In the genomic region with DNA sequence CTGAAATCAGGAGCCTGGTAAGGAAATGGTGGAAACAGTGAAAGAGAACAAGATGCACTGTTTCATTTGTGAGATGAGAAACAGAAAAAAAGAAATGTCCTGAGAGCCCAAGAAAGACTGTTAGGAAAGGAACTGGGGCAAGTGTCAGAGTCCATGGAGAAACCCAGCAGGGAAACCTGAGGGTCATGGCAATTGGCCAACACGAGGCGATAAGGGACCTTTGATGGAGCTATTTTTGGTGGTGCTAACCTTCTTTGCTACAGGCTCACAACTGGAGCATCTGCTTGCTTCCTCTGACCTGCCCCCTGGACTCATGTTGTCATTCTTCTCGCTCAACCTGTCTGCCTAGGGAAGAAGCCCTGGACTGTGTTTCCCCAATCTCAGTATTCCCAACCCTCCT, we compare ENCODE assay signal across 1 cellular context.
TF ChIP-seq lines count a peak whose summit lies in the region.

No MANE protein-coding gene starts in this region.

TF ChIP-seq in GM12878, 131 proteins besides CTCF, POLR2A, EP300 and RAD21 (continued from another document):
- TF ChIP-seq, protein P1, sequence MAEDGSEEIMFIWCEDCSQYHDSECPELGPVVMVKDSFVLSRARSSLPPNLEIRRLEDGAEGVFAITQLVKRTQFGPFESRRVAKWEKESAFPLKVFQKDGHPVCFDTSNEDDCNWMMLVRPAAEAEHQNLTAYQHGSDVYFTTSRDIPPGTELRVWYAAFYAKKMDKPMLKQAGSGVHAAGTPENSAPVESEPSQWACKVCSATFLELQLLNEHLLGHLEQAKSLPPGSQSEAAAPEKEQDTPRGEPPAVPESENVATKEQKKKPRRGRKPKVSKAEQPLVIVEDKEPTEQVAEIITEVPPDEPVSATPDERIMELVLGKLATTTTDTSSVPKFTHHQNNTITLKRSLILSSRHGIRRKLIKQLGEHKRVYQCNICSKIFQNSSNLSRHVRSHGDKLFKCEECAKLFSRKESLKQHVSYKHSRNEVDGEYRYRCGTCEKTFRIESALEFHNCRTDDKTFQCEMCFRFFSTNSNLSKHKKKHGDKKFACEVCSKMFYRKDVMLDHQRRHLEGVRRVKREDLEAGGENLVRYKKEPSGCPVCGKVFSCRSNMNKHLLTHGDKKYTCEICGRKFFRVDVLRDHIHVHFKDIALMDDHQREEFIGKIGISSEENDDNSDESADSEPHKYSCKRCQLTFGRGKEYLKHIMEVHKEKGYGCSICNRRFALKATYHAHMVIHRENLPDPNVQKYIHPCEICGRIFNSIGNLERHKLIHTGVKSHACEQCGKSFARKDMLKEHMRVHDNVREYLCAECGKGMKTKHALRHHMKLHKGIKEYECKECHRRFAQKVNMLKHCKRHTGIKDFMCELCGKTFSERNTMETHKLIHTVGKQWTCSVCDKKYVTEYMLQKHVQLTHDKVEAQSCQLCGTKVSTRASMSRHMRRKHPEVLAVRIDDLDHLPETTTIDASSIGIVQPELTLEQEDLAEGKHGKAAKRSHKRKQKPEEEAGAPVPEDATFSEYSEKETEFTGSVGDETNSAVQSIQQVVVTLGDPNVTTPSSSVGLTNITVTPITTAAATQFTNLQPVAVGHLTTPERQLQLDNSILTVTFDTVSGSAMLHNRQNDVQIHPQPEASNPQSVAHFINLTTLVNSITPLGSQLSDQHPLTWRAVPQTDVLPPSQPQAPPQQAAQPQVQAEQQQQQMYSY (CRISPR knock-in tag; IDR thresholded peaks at IDR 0.05) = no peak
- TF ChIP-seq, protein P2, sequence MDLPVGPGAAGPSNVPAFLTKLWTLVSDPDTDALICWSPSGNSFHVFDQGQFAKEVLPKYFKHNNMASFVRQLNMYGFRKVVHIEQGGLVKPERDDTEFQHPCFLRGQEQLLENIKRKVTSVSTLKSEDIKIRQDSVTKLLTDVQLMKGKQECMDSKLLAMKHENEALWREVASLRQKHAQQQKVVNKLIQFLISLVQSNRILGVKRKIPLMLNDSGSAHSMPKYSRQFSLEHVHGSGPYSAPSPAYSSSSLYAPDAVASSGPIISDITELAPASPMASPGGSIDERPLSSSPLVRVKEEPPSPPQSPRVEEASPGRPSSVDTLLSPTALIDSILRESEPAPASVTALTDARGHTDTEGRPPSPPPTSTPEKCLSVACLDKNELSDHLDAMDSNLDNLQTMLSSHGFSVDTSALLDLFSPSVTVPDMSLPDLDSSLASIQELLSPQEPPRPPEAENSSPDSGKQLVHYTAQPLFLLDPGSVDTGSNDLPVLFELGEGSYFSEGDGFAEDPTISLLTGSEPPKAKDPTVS (IDR thresholded peaks at IDR 0.05; ENCODE audit: low read depth, low read length) = no peak
- TF ChIP-seq ZBTB4 (CRISPR knock-in tag; IDR thresholded peaks at IDR 0.05) (no peak), PBX3 (IDR thresholded peaks at IDR 0.05; ENCODE audit: insufficient replicate concordance, low read depth, low read length) (no peak), ESRRA (IDR thresholded peaks at IDR 0.05; ENCODE audit: low read length) (no peak), ASH2L (IDR thresholded peaks at IDR 0.05; ENCODE audit: borderline replicate concordance, low read depth) (no peak), ZNF207 (IDR thresholded peaks at IDR 0.05; ENCODE audit: borderline replicate concordance) (no peak), RFX5 (IDR thresholded peaks at IDR 0.05; ENCODE audit: low read depth, low read length) (no peak), MTA2 (IDR thresholded peaks at IDR 0.05; ENCODE audit: low read depth) (no peak), BCLAF1 (IDR thresholded peaks at IDR 0.05) (no peak)
